ENCODE assay signal across 11 cellular contexts in genomic region chr11:123525511-123525918, GRCh38.
DNase-seq lines count a peak whose midpoint lies in the region; ATAC-seq, FAIRE-seq and TF ChIP-seq lines count a peak whose summit lies in the region.
"Had no signal": no experiment of that assay in that cellular context is flagged by ENCODE, and none has a peak within 500 bp of the region (broad histone marks: within the 10 kb centered on the region; RNA-seq: fewer than 3 reads in every experiment).

No MANE protein-coding gene starts in this region.

- H3K27me3 ChIP-seq in H7 (ENCODE audit: control insufficient read depth, insufficient read depth, low read length): no peaks in the 10 kb centered on the region
- no peaks in the 10 kb centered on the region for H3K27me3 ChIP-seq in astrocyte (ENCODE audit: insufficient read depth, low read length)

- H3K4me1 Mint-ChIP-seq in astrocyte (ENCODE audit: low read depth, unreplicated experiment): no peaks in the 10 kb centered on the region
- H3K4me1 Mint-ChIP-seq in activated CD4-positive, alpha-beta T cell treated with anti-CD3 and anti-CD28 coated beads for 36 hours: peaks cover 2% of the 10 kb centered on the region

- peak overlapping the region; percentile 43 for H2AFZ ChIP-seq in astrocyte (ENCODE audit: low read depth, low read length)

- H4K20me1 ChIP-seq in astrocyte (ENCODE audit: insufficient read depth, low read length): no peaks in the 10 kb centered on the region

- H3K4me3 Mint-ChIP-seq in astrocyte (ENCODE audit: unreplicated experiment): no peak overlapping the region
- no peak overlapping the region for H3K4me3 Mint-ChIP-seq in activated CD4-positive, alpha-beta T cell treated with anti-CD3 and anti-CD28 coated beads for 36 hours

- H3K4me2 ChIP-seq in astrocyte (ENCODE audit: low read length): peak overlapping the region; percentile 82

- no peak for ATAC-seq in activated CD4-positive, alpha-beta T cell treated with anti-CD3 and anti-CD28 coated beads for 36 hours
- ATAC-seq: PC-3 had no signal

- CTCF ChIA-PET in activated CD4-positive, alpha-beta T cell treated with anti-CD3 and anti-CD28 coated beads for 36 hours (lab: Charles Lee): interaction anchor here (1.1 to 1.2 kb wide), 2 partner anchors 29 to 415 kb away, joined by 3 to 4 read pairs; no protein-coding TSS in a partner anchor

- peaks cover 6% of the 10 kb centered on the region for H3K27me3 Mint-ChIP-seq in astrocyte (ENCODE audit: low read depth, unreplicated experiment)
- no peaks in the 10 kb centered on the region for H3K27me3 Mint-ChIP-seq in activated CD4-positive, alpha-beta T cell treated with anti-CD3 and anti-CD28 coated beads for 36 hours

- H3K9ac ChIP-seq in astrocyte (ENCODE audit: low read length): peak overlapping the region; percentile 20

- H3K36me3 Mint-ChIP-seq in astrocyte (ENCODE audit: low read depth, unreplicated experiment): peaks cover 4% of the 10 kb centered on the region
- peaks cover 8% of the 10 kb centered on the region for H3K36me3 Mint-ChIP-seq in activated CD4-positive, alpha-beta T cell treated with anti-CD3 and anti-CD28 coated beads for 36 hours (ENCODE audit: low read depth)

- in situ Hi-C loops in ACHN (cut with HindIII; ENCODE audit: low pct_ligation_motif_present, low pct_unique_long_range_greater_than_20kb, low sequenced_read_pairs): no loop called here

- FAIRE-seq in astrocyte (lab: Jason Lieb, UNC): no peak

- TF ChIP-seq CTCF in astrocyte (IDR thresholded peaks at IDR 0.05; ENCODE audit: insufficient read depth, low read depth, low read length): no peak

- H3K79me2 ChIP-seq in astrocyte (ENCODE audit: insufficient read depth, low read length): no peaks in the 10 kb centered on the region

- DNase-seq in H7: peak; percentile 71
- no peak for DNase-seq in astrocyte (ENCODE audit: low read depth)
- peak in 27 of 42 donors; percentile 13 to 69 (median 37) for DNase-seq in head of caudate nucleus
- DNase-seq in retina: peak; percentile 86
- no peak for DNase-seq in stimulated activated CD4-positive, alpha-beta T cell treated with anti-CD3 and anti-CD28 coated beads, Interleukin-1b, Interleukin-23, amount 100 ng/mL, for 48 hours
- DNase-seq in ACHN: no peak
- DNase-seq in activated CD4-positive, alpha-beta T cell treated with anti-CD3 and anti-CD28 coated beads for 36 hours: no peak
- DNase-seq: activated CD4-positive, alpha-beta T cell treated with anti-CD3 and anti-CD28 coated beads, Interleukin-2, amount 50 U/mL, for 4 hours; activated effector memory CD4-positive, alpha-beta T cell treated with anti-CD3 and anti-CD28 coated beads, Interleukin-2, amount 50 U/mL, for 16 hours; PC-3; T-helper 2 cell had no signal

- H3K36me3 ChIP-seq in H7 (replicated peaks; ENCODE audit: control insufficient read depth, insufficient read depth, low read length) (no peaks in the 10 kb centered on the region), astrocyte (ENCODE audit: insufficient read depth, low read length) (no peaks in the 10 kb centered on the region)

- H3K9me3 ChIP-seq in astrocyte (ENCODE audit: insufficient read depth, low read depth, low read length): no peaks in the 10 kb centered on the region

- intact Hi-C loops in head of caudate nucleus (cut with DNase I): no loop called here
- intact Hi-C loops in activated CD4-positive, alpha-beta T cell treated with anti-CD3 and anti-CD28 coated beads for 36 hours (cut with DNase I, micrococcal nuclease): no loop called here

- no peak overlapping the region for H3K27ac Mint-ChIP-seq in astrocyte (ENCODE audit: unreplicated experiment)
- no peak overlapping the region for H3K27ac Mint-ChIP-seq in activated CD4-positive, alpha-beta T cell treated with anti-CD3 and anti-CD28 coated beads for 36 hours

- POLR2A ChIA-PET in activated CD4-positive, alpha-beta T cell treated with anti-CD3 and anti-CD28 coated beads for 36 hours (lab: Charles Lee): no interaction called here

- H3K4me3 ChIP-seq in H7 (ENCODE audit: insufficient read depth, low read depth, low read length): no peak overlapping the region
- peak overlapping the region; percentile 23 for H3K4me3 ChIP-seq in astrocyte (ENCODE audit: insufficient read depth, low read depth, low read length)

- peaks cover 8% of the 10 kb centered on the region for H3K4me1 ChIP-seq in astrocyte (ENCODE audit: insufficient read depth, low read length)

- no peaks in the 10 kb centered on the region for H3K9me3 Mint-ChIP-seq in astrocyte (ENCODE audit: unreplicated experiment)
- H3K9me3 Mint-ChIP-seq in activated CD4-positive, alpha-beta T cell treated with anti-CD3 and anti-CD28 coated beads for 36 hours (ENCODE audit: low read depth): peaks cover 2% of the 10 kb centered on the region

- no peak overlapping the region for H3K27ac ChIP-seq in astrocyte (ENCODE audit: low read depth, low read length)

Comparison
In these comparisons a context has a peak if more than half of its experiments do, and no peak if none do; other contexts are left out.
1. DNase-seq: peak in H7 (single experiment), head of caudate nucleus (27 of 42) and retina (single experiment); none in astrocyte (single experiment), stimulated activated CD4-positive, alpha-beta T cell treated with anti-CD3 and anti-CD28 coated beads, Interleukin-1b, Interleukin-23, amount 100 ng/mL, for 48 hours (single experiment), ACHN (single experiment) and activated CD4-positive, alpha-beta T cell treated with anti-CD3 and anti-CD28 coated beads for 36 hours (single experiment).